Comparison of ENCODE assay signal across 26 cellular contexts in the genomic region with DNA sequence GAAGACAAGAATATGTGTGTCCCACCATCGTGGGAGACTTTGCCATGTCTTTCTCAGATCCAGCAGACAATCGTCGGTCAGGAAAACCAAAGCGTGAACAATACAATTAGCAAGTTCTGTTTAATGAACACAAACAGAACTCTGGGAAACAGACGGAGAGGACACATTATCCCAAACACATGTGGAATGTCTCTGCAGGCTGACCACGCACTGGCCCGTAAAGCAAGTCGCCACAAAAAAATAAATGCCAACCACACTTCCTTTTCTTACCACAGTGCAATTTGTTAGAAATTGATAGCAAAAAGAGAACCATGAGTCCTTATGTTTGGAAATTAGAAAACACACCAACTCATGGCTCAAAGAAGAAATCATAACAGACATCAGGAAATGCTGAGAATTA.
"Had no signal": no experiment of that assay in that cellular context is flagged by ENCODE, and none has a peak within 500 bp of the region (broad histone marks: within the 10 kb centered on the region; RNA-seq: fewer than 3 reads in every experiment).

No MANE protein-coding gene starts in this region.

- DNase-seq: activated CD4-positive, alpha-beta T cell treated with anti-CD3 and anti-CD28 coated beads, Interleukin-2, amount 10 ng/mL, durations not matched to agents 7 days and 5 days; activated CD4-positive, CD25-positive, alpha-beta regulatory T cell treated with anti-CD3 and anti-CD28 coated beads, Interleukin-2, amount 50 U/mL, for 72 hours; activated CD8-positive, alpha-beta memory T cell treated with anti-CD3 and anti-CD28 coated beads, Interleukin-2, amount 10 ng/mL, durations not matched to agents 7 days and 5 days; activated CD8-positive, alpha-beta T cell treated with anti-CD3 and anti-CD28 coated beads for 36 hours; activated effector memory CD4-positive, alpha-beta T cell treated with anti-CD3 and anti-CD28 coated beads, Interleukin-2, amount 50 U/mL, for 16 hours; activated naive CD4-positive, alpha-beta T cell treated with anti-CD3 and anti-CD28 coated beads, Interleukin-2, amount 10 ng/mL, durations not matched to agents 7 days and 5 days; activated T-cell treated with anti-CD3 and anti-CD28 coated beads for 4 hours; amygdala; brain microvascular endothelial cell; central memory CD4-positive, alpha-beta T cell; dermis blood vessel endothelial cell; effector CD8-positive, alpha-beta T cell; heart right ventricle; lower lobe of right lung; naive thymus-derived CD4-positive, alpha-beta T cell; stimulated activated CD4-positive, alpha-beta T cell treated with anti-CD3 and anti-CD28 coated beads, Interleukin-15, amount 100 ng/mL, for 24 hours; stimulated activated CD8-positive, alpha-beta memory T cell treated with anti-CD3 and anti-CD28 coated beads, Interleukin-4, amount 100 ng/mL, for 48 hours; stimulated activated naive B cell treated with anti-CD40 and anti-IgM and Interleukin-4, amounts not matched to agents 10 μg/mL and 1 μg/mL and 100 μg/mL, for 72 hours; T-cell; trophoblast cell; uterus had no signal

- H3K27me3 ChIP-seq: brain microvascular endothelial cell, heart right ventricle, neural progenitor cell, uterus had no signal

- H3K4me1 ChIP-seq: heart right ventricle, lower lobe of right lung, neural progenitor cell, uterus had no signal

- H3K4me3 ChIP-seq: heart right ventricle, lower lobe of right lung, neural progenitor cell, smooth muscle cell, uterus had no signal

- H3K27ac ChIP-seq: brain microvascular endothelial cell, heart right ventricle, lower lobe of right lung, neural progenitor cell, uterus, VCaP had no signal

- ATAC-seq: activated CD8-positive, alpha-beta memory T cell treated with anti-CD3 and anti-CD28 coated beads, Interleukin-2, amount 10 ng/mL, durations not matched to agents 7 days and 5 days; activated CD8-positive, alpha-beta T cell treated with anti-CD3 and anti-CD28 coated beads for 36 hours; esophagus mucosa; heart right ventricle; lower lobe of right lung; naive thymus-derived CD4-positive, alpha-beta T cell; sciatic nerve; stimulated activated naive B cell treated with anti-CD40 and anti-IgM and Interleukin-4, amounts not matched to agents 10 μg/mL and 1 μg/mL and 100 μg/mL, for 72 hours; T-cell had no signal

- H3K36me3 ChIP-seq: brain microvascular endothelial cell, neural progenitor cell, uterus had no signal
